8 cellular contexts compared by ENCODE assay signal in the genomic region with DNA sequence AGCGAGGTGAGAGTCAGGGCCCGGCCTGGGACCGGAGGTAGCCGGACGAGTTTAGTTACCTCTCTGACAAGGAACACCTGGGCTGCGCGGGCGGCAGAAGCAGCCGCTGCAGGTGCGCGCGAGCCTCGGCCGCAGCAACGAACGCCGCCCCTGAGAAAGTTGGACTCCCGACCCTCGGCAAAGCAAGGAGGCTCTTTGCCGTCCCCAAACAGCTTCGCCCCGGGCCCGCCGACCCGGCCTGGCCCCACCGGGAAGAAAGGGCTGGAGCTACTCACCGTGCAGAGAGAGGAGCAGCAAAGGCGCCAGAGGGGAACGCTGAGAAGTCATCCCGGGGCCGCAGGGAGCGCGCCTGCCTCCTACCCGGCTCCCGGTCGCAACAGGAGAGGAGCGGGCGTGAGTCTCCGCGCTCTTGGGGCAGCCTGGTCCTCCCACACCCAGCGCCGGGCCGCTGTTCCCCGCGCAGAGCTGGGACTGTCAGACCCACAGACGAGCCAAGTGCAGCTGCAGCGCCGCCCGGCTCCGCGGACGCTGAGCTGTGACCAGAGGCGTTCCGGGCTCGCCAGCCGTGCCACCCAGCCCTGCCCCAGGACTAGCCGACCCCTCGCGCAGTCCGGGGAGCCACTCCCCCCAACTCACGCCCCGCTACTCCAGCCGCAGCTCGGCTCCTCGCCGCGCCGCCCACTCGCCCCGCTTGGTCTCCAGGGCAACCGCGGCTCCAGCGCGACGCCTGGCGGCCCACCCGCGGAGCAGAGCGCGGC. TPM values are rescaled to one million over a fixed set of nuclear protein-coding genes. Genes with fewer than 3 reads are reported as not detected.
A peak's percentile ranks its signal among the peaks of the same experiment; 100 is the strongest.
DNase-seq lines count a peak whose midpoint lies in the region; ATAC-seq and TF ChIP-seq lines count a peak whose summit lies in the region.

A gene with protein sequence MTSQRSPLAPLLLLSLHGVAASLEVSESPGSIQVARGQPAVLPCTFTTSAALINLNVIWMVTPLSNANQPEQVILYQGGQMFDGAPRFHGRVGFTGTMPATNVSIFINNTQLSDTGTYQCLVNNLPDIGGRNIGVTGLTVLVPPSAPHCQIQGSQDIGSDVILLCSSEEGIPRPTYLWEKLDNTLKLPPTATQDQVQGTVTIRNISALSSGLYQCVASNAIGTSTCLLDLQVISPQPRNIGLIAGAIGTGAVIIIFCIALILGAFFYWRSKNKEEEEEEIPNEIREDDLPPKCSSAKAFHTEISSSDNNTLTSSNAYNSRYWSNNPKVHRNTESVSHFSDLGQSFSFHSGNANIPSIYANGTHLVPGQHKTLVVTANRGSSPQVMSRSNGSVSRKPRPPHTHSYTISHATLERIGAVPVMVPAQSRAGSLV (minus strand): TSS at position 591 of the 758 bp plus-strand sequence. CDS start 264 bp downstream, at position 327.

- peak within 1 kb of the TSS; percentile 74 for H2AFZ ChIP-seq in osteoblast (ENCODE audit: low read length)

- no peaks in the 10 kb centered on the region for H3K4me1 ChIP-seq in osteoblast (ENCODE audit: insufficient read depth, low read length)

- no peaks in the 10 kb centered on the region for H3K79me2 ChIP-seq in osteoblast (ENCODE audit: insufficient read depth, low read length)

- no peaks in the 10 kb centered on the region for H4K20me1 ChIP-seq in osteoblast (ENCODE audit: insufficient read depth, low read length)

- peak; percentile 98 for ATAC-seq in GM21360 (IDR thresholded peaks at IDR 0.05; ENCODE audit: unreplicated experiment)

- H3K4me3 ChIP-seq in osteoblast (ENCODE audit: insufficient read depth, low read length) = peak within 1 kb of the TSS; percentile 68

- H3K36me3 ChIP-seq in osteoblast (ENCODE audit: insufficient read depth, low read length) = no peaks in the 10 kb centered on the region

- H3K9me3 ChIP-seq in osteoblast (ENCODE audit: low read depth, low read length) = no peaks in the 10 kb centered on the region

- in situ Hi-C loops in Caki2 (cut with HindIII; ENCODE audit: low pct_unique_long_range_greater_than_20kb, low sequenced_read_pairs) = no loop called here

- peak within 1 kb of the TSS; percentile 85 for H3K4me2 ChIP-seq in osteoblast (ENCODE audit: insufficient read depth, low read length)

- TF ChIP-seq CTCF in osteoblast (IDR thresholded peaks at IDR 0.05; ENCODE audit: extremely low read depth, low read depth, low read length) = peak; percentile 20

- H3K27ac ChIP-seq in osteoblast (ENCODE audit: low read depth, low read length) (no peak within 1 kb of the TSS), temporal lobe (ENCODE audit: low read depth, low read length) (peak within 1 kb of the TSS; percentile 88)

- peaks cover 33% of the 10 kb centered on the region for H3K27me3 ChIP-seq in osteoblast (ENCODE audit: insufficient read depth, low read length)

- peak; percentile 66 for DNase-seq in Caki2 (ENCODE audit: low read depth)
- DNase-seq in HT1080 (ENCODE audit: low read depth) = peak; percentile 52
- peak; percentile 69 for DNase-seq in RPMI8226
- DNase-seq in activated gamma-delta T cell treated with anti-CD3 and anti-CD28 coated beads, Interleukin-2, amount 50 U/mL, for 16 hours (ENCODE audit: low read depth) = peak; percentile 30
- DNase-seq in germinal center (ENCODE audit: low spot score) = peak; percentile 80
- peak; percentile 90 for DNase-seq in osteoblast (ENCODE audit: insufficient read length, low spot score, missing footprints)

RNA-seq across cellular contexts. Expression of the gene that starts here (rescaled TPM):
- total RNA-seq in Caki2 (2014; rRNA removed; shearing (Covaris generic); ENCODE audit: low replicate concordance) = 0.71 and 0.87 TPM in 2 replicates
- not detected in 2 replicates for total RNA-seq in HT1080 (2014; rRNA removed; shearing (Covaris generic))
- polyA plus RNA-seq in HT1080 (2015; cell fraction: cytosol; rRNA removed) = 0.02 and 0.05 TPM in 2 replicates
- polyA plus RNA-seq in HT1080 (2015; cell fraction: nucleus; rRNA removed) = 0.06 TPM in 1 of 2 replicates, not detected in the other
- under 0.01 and 0.36 TPM in 2 replicates for total RNA-seq in osteoblast
- total RNA-seq in temporal lobe = 8.9 TPM

Comparison
In these comparisons a context has a peak if more than half of its experiments do, and no peak if none do; other contexts are left out.
1. Peak in DNase-seq in Caki2; RNA of the gene not detected or under 1 TPM.
2. Peak in DNase-seq in HT1080; RNA of the gene not detected or under 1 TPM.
3. Peak in DNase-seq, H3K4me3 ChIP-seq and H3K4me2 ChIP-seq in osteoblast; RNA of the gene not detected or under 1 TPM.
4. DNase-seq: peak in every context shown above with its lines; median percentile 90 in osteoblast; 80 in germinal center; 69 in RPMI8226; 66 in Caki2; 52 in HT1080; 30 in activated gamma-delta T cell treated with anti-CD3 and anti-CD28 coated beads, Interleukin-2, amount 50 U/mL, for 16 hours.